In genomic region chr10:111076191-111076681, GRCh38 we compare ENCODE assay signal across 8 cellular contexts. TPM values are rescaled to one million over a fixed set of nuclear protein-coding genes. Genes with fewer than 3 reads are reported as not detected.
DNase-seq lines count a peak whose midpoint lies in the region; ATAC-seq and TF ChIP-seq lines count a peak whose summit lies in the region.

No MANE protein-coding gene starts in this region.

- H3K36me3 Mint-ChIP-seq in Calu3 (ENCODE audit: insufficient read depth, unreplicated experiment), result peaks cover 23% of the 10 kb centered on the region
- H3K36me3 Mint-ChIP-seq in progenitor cell of endocrine pancreas (ENCODE audit: insufficient read depth), result peaks cover 11% of the 10 kb centered on the region

- TF ChIP-seq CTCF in Calu3 (IDR thresholded peaks at IDR 0.05; ENCODE audit: unreplicated experiment), result peak; percentile 75
- peak; percentile 92 for TF ChIP-seq CTCF in progenitor cell of endocrine pancreas (IDR thresholded peaks at IDR 0.05; ENCODE audit: unreplicated experiment)

- peaks cover 3% of the 10 kb centered on the region for H3K27me3 ChIP-seq in adipocyte (replicated peaks; ENCODE audit: control insufficient read depth, insufficient read depth, low read length)

- H3K36me3 ChIP-seq in adipocyte (ENCODE audit: control insufficient read depth, insufficient read depth, low read length, severe bottlenecking), result peaks cover 4% of the 10 kb centered on the region

- DNase-seq in Calu3 (peak; percentile 71), HPDE6-E6E7 (ENCODE audit: extremely low spot score) (peak; percentile 28), OCI-M2 (lab: John Stamatoyannopoulos, UW; ENCODE audit: unreplicated experiment) (peak; percentile 29), adipocyte (ENCODE audit: low read depth) (peak; percentile 66), left cardiac atrium (peak; percentile 57), progenitor cell of endocrine pancreas (ENCODE audit: low spot score, unreplicated experiment) (peak; percentile 75)
- no peak for DNase-seq in NK-92 treated with Interleukin-12 subunit alpha and Interleukin-12 subunit beta, amount 100 ng/mL, for 24 hours (lab: John Stamatoyannopoulos, UW)

- peak overlapping the region; percentile 71 for H3K9ac ChIP-seq in adipocyte (ENCODE audit: low read length)

- ATAC-seq in GM19468 (IDR thresholded peaks at IDR 0.05; ENCODE audit: extremely low read depth, unreplicated experiment) (peak; percentile 79), left cardiac atrium (peak; percentile 72 to 86)

- H3K4me3 ChIP-seq in adipocyte (ENCODE audit: low read length), result peak overlapping the region; percentile 85

- no TSS peak for BruUV-seq in Calu3 (replicated peaks; lab: Mats Ljungman, UMichigan)

- H3K4me1 Mint-ChIP-seq in Calu3 (ENCODE audit: low read depth, unreplicated experiment) (peaks cover 7% of the 10 kb centered on the region), progenitor cell of endocrine pancreas (ENCODE audit: low read depth) (peaks cover 11% of the 10 kb centered on the region)

- intact Hi-C loops in Calu3 (cut with micrococcal nuclease; ENCODE audit: unreplicated experiment) (loop anchor here (1.0 to 10.0 kb wide), 8 partner anchors 61 to 1059 kb away; no protein-coding TSS in a partner anchor), left cardiac atrium (cut with DNase I) (loop anchor here in 1 of 2 donors (10.0 kb wide), 1 partner anchor 1059 kb away; no protein-coding TSS in a partner anchor)

- CTCF ChIA-PET in Calu3 (lab: Charles Lee), result interaction anchor here (0.6 to 1.8 kb wide), 14 partner anchors 11 to 1061 kb away, joined by 3 to 15 read pairs (median 4); partner anchors contain the start of genes BBIP1 and SHOC2

- no peaks in the 10 kb centered on the region for H3K9me3 ChIP-seq in adipocyte (ENCODE audit: control insufficient read depth, low read length)

- H3K4me3 Mint-ChIP-seq in Calu3 (ENCODE audit: low read depth, unreplicated experiment) (peak overlapping the region; percentile 88), progenitor cell of endocrine pancreas (ENCODE audit: low read depth) (peak overlapping the region; percentile 78)

- no peak overlapping the region for H3K27ac Mint-ChIP-seq in Calu3 (ENCODE audit: unreplicated experiment)
- peak overlapping the region; percentile 77 for H3K27ac Mint-ChIP-seq in progenitor cell of endocrine pancreas

- H3K9me3 Mint-ChIP-seq in Calu3 (ENCODE audit: low read depth, unreplicated experiment), result no peaks in the 10 kb centered on the region
- no peaks in the 10 kb centered on the region for H3K9me3 Mint-ChIP-seq in progenitor cell of endocrine pancreas (ENCODE audit: low read depth)

- H3K4me1 ChIP-seq in adipocyte (ENCODE audit: control insufficient read depth, insufficient read depth, low read length), result peaks cover 22% of the 10 kb centered on the region

- H3K27me3 Mint-ChIP-seq in Calu3 (ENCODE audit: unreplicated experiment) (peaks cover 37% of the 10 kb centered on the region), progenitor cell of endocrine pancreas (peaks cover 65% of the 10 kb centered on the region)

RNA-seq across cellular contexts. Expression of gene ADRA2A, which starts 0.6 kb away (rescaled TPM):
- 5.4 and 6.7 TPM in 2 replicates for total RNA-seq in Calu3 (2022)
- 1 to 10 TPM; 3.6 to 4.3 TPM for total RNA-seq in left cardiac atrium
- 13.1 and 13.6 TPM in 2 replicates for total RNA-seq in progenitor cell of endocrine pancreas
